ENCODE assay signal across 1 cellular context in the genomic region with DNA sequence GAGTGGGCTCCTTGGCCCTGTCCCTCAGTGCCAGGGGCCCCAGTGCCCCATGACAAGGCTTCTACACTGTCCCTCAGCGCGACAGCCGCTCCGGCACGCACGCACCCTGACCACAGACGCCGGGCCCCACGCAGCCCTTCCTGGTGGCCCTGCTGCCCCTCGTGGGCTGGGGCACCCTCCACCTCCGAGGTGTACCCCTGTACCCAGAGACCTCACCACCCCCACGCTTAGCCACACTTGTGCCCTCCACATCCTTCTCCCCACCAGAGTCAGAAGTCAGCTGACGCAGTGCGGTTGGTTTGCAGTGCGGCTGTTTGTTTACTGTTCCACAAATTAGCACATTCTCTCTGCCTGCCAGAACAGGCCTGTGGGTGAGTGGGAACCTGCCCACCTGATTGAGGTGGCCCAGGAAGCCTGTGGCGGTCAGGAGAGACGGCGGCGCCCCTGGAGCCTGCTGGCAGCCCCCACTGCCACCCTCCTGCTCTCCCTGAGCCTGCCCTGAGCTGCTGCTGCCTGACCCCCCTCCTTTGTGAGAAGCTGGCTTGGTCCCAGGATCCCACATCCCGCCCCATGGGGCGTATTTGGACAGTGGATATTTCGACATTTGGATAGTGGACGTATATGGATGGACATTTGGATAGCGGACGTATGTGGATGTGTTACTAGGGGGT.
TF ChIP-seq lines count a peak whose summit lies in the region.

No MANE protein-coding gene starts in this region.

TF ChIP-seq in H1, 55 proteins besides CTCF, POLR2A, EP300 and RAD21:
- TF ChIP-seq CHD1 (IDR thresholded peaks at IDR 0.05; ENCODE audit: low read depth, low read length): no peak
- TF ChIP-seq HDAC2 (IDR thresholded peaks at IDR 0.05; ENCODE audit: borderline replicate concordance in 1 of 2, low read depth in 2 of 2, low read length in 2 of 2): no peak
- no peak for TF ChIP-seq CREB1 (IDR thresholded peaks at IDR 0.05)
- TF ChIP-seq, protein P1, sequence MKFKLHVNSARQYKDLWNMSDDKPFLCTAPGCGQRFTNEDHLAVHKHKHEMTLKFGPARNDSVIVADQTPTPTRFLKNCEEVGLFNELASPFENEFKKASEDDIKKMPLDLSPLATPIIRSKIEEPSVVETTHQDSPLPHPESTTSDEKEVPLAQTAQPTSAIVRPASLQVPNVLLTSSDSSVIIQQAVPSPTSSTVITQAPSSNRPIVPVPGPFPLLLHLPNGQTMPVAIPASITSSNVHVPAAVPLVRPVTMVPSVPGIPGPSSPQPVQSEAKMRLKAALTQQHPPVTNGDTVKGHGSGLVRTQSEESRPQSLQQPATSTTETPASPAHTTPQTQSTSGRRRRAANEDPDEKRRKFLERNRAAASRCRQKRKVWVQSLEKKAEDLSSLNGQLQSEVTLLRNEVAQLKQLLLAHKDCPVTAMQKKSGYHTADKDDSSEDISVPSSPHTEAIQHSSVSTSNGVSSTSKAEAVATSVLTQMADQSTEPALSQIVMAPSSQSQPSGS (IDR thresholded peaks at IDR 0.05; ENCODE audit: low read length): no peak
- TF ChIP-seq HDAC6 (IDR thresholded peaks at IDR 0.05; ENCODE audit: low read depth, low read length): no peak
- TF ChIP-seq GABPA (IDR thresholded peaks at IDR 0.05; ENCODE audit: borderline replicate concordance, insufficient read depth, low read length): no peak
- TF ChIP-seq POLR2AphosphoS5 (IDR thresholded peaks at IDR 0.05; ENCODE audit: low read depth, low read length): no peak
- TF ChIP-seq ATF3 (IDR thresholded peaks at IDR 0.05; ENCODE audit: insufficient read depth, low read depth, low read length): no peak
- TF ChIP-seq CBX8 (IDR thresholded peaks at IDR 0.05; ENCODE audit: borderline replicate concordance, low read depth, low read length): no peak
- TF ChIP-seq SIRT6 (IDR thresholded peaks at IDR 0.05; ENCODE audit: low read length): no peak
- TF ChIP-seq SP2 (IDR thresholded peaks at IDR 0.05; ENCODE audit: low read length): no peak
- no peak for TF ChIP-seq SP1 (IDR thresholded peaks at IDR 0.05; ENCODE audit: low read depth, low read length)
- TF ChIP-seq KDM1A (IDR thresholded peaks at IDR 0.05; ENCODE audit: borderline replicate concordance, low read length): no peak
- TF ChIP-seq USF2 (IDR thresholded peaks at IDR 0.05; ENCODE audit: low read length): no peak
- TF ChIP-seq CHD2 (IDR thresholded peaks at IDR 0.05; ENCODE audit: low read length): no peak
